ENCODE assay signal across 12 cellular contexts in the genomic region with DNA sequence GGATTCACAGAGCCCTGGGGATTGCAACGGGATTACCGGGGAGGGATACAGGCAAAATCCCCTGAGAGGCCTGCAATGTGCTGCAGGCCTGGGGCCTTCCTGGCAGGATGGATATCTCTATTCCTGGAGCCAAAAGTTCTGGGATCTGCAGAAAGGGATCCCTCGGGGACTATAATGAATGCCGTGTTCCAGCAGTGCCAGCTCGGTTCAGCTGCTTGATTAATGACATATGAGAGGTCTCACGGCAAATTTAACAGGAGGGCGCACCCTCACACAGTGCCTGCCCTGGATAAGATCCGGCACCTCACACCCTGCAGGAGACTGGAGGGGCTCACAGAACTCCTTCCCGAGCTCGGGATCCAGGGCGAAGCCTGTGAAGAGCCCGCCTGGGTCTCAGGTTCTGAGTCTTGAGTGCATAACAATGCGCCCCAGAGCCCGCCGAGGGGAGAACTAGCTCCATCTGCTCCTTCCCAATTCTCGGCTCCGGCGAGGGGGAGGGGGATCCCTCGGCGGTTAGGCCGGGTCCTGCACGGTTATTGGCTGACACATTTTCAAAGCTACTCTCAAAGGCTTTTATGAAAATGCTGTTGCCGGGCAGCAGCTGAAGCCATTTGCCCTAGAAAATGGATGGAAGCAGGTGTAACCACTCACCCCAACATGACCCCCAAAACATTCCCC. TPM values are rescaled to one million over a fixed set of nuclear protein-coding genes. Genes with fewer than 3 reads are reported as not detected.
DNase-seq lines count a peak whose midpoint lies in the region; ATAC-seq and TF ChIP-seq lines count a peak whose summit lies in the region.
"Had no signal": no experiment of that assay in that cellular context is flagged by ENCODE, and none has a peak within 500 bp of the region (broad histone marks: within the 10 kb centered on the region; RNA-seq: fewer than 3 reads in every experiment).

No MANE protein-coding gene starts in this region.

- H3K9me3 Mint-ChIP-seq in type B pancreatic cell = no peaks in the 10 kb centered on the region

- H3K27ac ChIP-seq in iPS DF 6.9 (ENCODE audit: low read length) (no peak overlapping the region), Karpas-422 (ENCODE audit: low read length) (no peak overlapping the region)
- H3K27ac ChIP-seq: brain microvascular endothelial cell, prostate gland had no signal

- no peaks in the 10 kb centered on the region for H3K36me3 ChIP-seq in iPS DF 6.9 (ENCODE audit: control insufficient read depth, insufficient read depth, low read length)
- no peaks in the 10 kb centered on the region for H3K36me3 ChIP-seq in Karpas-422 (ENCODE audit: insufficient read depth, low read length)
- H3K36me3 ChIP-seq: brain microvascular endothelial cell, prostate gland had no signal

- H3K27me3 Mint-ChIP-seq in type B pancreatic cell = peaks cover 3% of the 10 kb centered on the region

- H3K4me2 ChIP-seq in Karpas-422 (ENCODE audit: low read depth, low read length, poor library complexity, severe bottlenecking) = no peak overlapping the region
- H3K4me2 ChIP-seq: SK-N-SH had no signal

- H3K9me2 ChIP-seq in Karpas-422 (replicated peaks; ENCODE audit: insufficient read depth, low read length) = no peaks in the 10 kb centered on the region
- H3K9me2 ChIP-seq: SK-N-SH had no signal

- H3K27ac Mint-ChIP-seq in type B pancreatic cell = peak overlapping the region; percentile 58

- no peaks in the 10 kb centered on the region for H4K20me1 ChIP-seq in Karpas-422 (ENCODE audit: insufficient read depth, low read depth, low read length)

- H3K4me3 ChIP-seq in astrocyte of the spinal cord (ENCODE audit: low read depth, low read length) (no peak overlapping the region), iPS DF 6.9 (ENCODE audit: low read length) (no peak overlapping the region), Karpas-422 (ENCODE audit: low read length) (no peak overlapping the region)
- H3K4me3 ChIP-seq: prostate gland had no signal

- H3K4me3 Mint-ChIP-seq in type B pancreatic cell = no peak overlapping the region

- H3K4me1 Mint-ChIP-seq in type B pancreatic cell (ENCODE audit: unreplicated experiment) = peaks cover 27% of the 10 kb centered on the region

- H2AFZ ChIP-seq in Karpas-422 (ENCODE audit: low read length) = no peak overlapping the region

- peak; percentile 5 for DNase-seq in NCI-H345 treated with DMSO at 0.1 percent for 48 hours (lab: John Stamatoyannopoulos, UW; ENCODE audit: unreplicated experiment)
- no peak for DNase-seq in NCI-H345 (lab: John Stamatoyannopoulos, UW)
- DNase-seq in astrocyte of the spinal cord (ENCODE audit: low read depth, low spot score) = peak; percentile 35
- DNase-seq in iPS DF 6.9 (ENCODE audit: low read depth, low spot score) = peak; percentile 52
- DNase-seq in type B pancreatic cell (ENCODE audit: extremely low spot score, unreplicated experiment) = peak; percentile 74
- no peak for DNase-seq in NOMO-1 treated with dmso at 0.1 percent for 144 hours (lab: John Stamatoyannopoulos, UW; ENCODE audit: unreplicated experiment)
- DNase-seq in Karpas-422 = no peak
- DNase-seq: 8988T, brain microvascular endothelial cell, SK-N-SH had no signal

- H3K27me3 ChIP-seq in iPS DF 6.9 (ENCODE audit: control insufficient read depth, insufficient read depth, low read length) = no peaks in the 10 kb centered on the region
- no peaks in the 10 kb centered on the region for H3K27me3 ChIP-seq in Karpas-422 (ENCODE audit: low read length)
- H3K27me3 ChIP-seq: brain microvascular endothelial cell had no signal

- TF ChIP-seq CTCF in astrocyte of the spinal cord (IDR thresholded peaks at IDR 0.05; ENCODE audit: low read depth, low read length) (no peak), type B pancreatic cell (conservative IDR thresholded peaks at IDR 0.05) (no peak)

- WGBS in iPS DF 6.9 (ENCODE audit: insufficient coverage, insufficient read length) = no CpG with 5 or more reads among the region's 23 CpGs

- peaks cover 7% of the 10 kb centered on the region; the same call in 1 of the 2 replicates for H3K4me1 ChIP-seq in iPS DF 6.9 (ENCODE audit: control insufficient read depth, insufficient read depth, low read length)
- peaks cover 9% of the 10 kb centered on the region for H3K4me1 ChIP-seq in Karpas-422 (ENCODE audit: low read length)
- H3K4me1 ChIP-seq: prostate gland had no signal

- H3K9me3 ChIP-seq in iPS DF 6.9 (ENCODE audit: control insufficient read depth, insufficient read depth, low read length) (no peaks in the 10 kb centered on the region), Karpas-422 (ENCODE audit: low read length) (no peaks in the 10 kb centered on the region)
- H3K9me3 ChIP-seq: prostate gland, SK-N-SH had no signal

- in situ Hi-C loops in astrocyte of the spinal cord (cut with HindIII; ENCODE audit: low sequenced_read_pairs) = no loop called here

- no peaks in the 10 kb centered on the region for H3K79me2 ChIP-seq in Karpas-422 (ENCODE audit: low read length)

- no peak for ATAC-seq in HG03159 (IDR thresholded peaks at IDR 0.05; ENCODE audit: unreplicated experiment)

- H3K9ac ChIP-seq in Karpas-422 (ENCODE audit: low read length) = no peak overlapping the region
- H3K9ac ChIP-seq: SK-N-SH had no signal

- H3K36me3 Mint-ChIP-seq in type B pancreatic cell = no peaks in the 10 kb centered on the region

RNA-seq across cellular contexts. Expression of a gene that starts 15.4 kb away (rescaled TPM):
- 0.33 and 1.1 TPM in 2 replicates for total RNA-seq in type B pancreatic cell (ENCODE audit: low replicate concordance)
- total RNA-seq in Karpas-422 (2014; rRNA removed; shearing (Covaris generic); ENCODE audit: low replicate concordance) = 20.5 and 25.5 TPM in 2 replicates

Comparison
In these comparisons a context has a peak if more than half of its experiments do, and no peak if none do; other contexts are left out.
1. DNase-seq: peak in NCI-H345 treated with DMSO at 0.1 percent for 48 hours (single experiment), astrocyte of the spinal cord (single experiment), iPS DF 6.9 (single experiment) and type B pancreatic cell (single experiment); none in NCI-H345 (single experiment), NOMO-1 treated with dmso at 0.1 percent for 144 hours (single experiment) and Karpas-422 (single experiment).
2. RNA of a gene that starts 15.4 kb away (total RNA-seq): 20.5 to 25.5 TPM in Karpas-422; 0.33 to 1.1 TPM in type B pancreatic cell; every median in the first group is over 10 times any median in the second.